23 cellular contexts compared by ENCODE assay signal in genomic region chr14:104520620-104521410, GRCh38. TPM values are rescaled to one million over a fixed set of nuclear protein-coding genes. Genes with fewer than 3 reads are reported as not detected.
DNase-seq lines count a peak whose midpoint lies in the region; ATAC-seq, FAIRE-seq and TF ChIP-seq lines count a peak whose summit lies in the region.
"Had no signal": no experiment of that assay in that cellular context is flagged by ENCODE, and none has a peak within 500 bp of the region (broad histone marks: within the 10 kb centered on the region; RNA-seq: fewer than 3 reads in every experiment).

No MANE protein-coding gene starts in this region.

- H3K4me1 Mint-ChIP-seq in activated CD8-positive, alpha-beta memory T cell treated with anti-CD3 and anti-CD28 coated beads, Interleukin-2, amount 10 ng/mL, durations not matched to agents 7 days and 5 days = no peaks in the 10 kb centered on the region
- H3K4me1 Mint-ChIP-seq: CD14-positive monocyte; CD4-positive, alpha-beta memory T cell had no signal

- CTCF ChIA-PET in activated CD8-positive, alpha-beta memory T cell treated with anti-CD3 and anti-CD28 coated beads, Interleukin-2, amount 10 ng/mL, durations not matched to agents 7 days and 5 days (lab: Charles Lee) = no interaction called here
- CTCF ChIA-PET in A673 (lab: Charles Lee) = no interaction called here

- H3K9me3 ChIP-seq in A673 (ENCODE audit: low read depth, low read length, poor library complexity, severe bottlenecking) = no peaks in the 10 kb centered on the region

- peak; percentile 38 for DNase-seq in activated CD8-positive, alpha-beta memory T cell treated with anti-CD3 and anti-CD28 coated beads for 24 hours
- DNase-seq in activated CD8-positive, alpha-beta memory T cell treated with anti-CD3 and anti-CD28 coated beads, Interleukin-2, amount 10 ng/mL, durations not matched to agents 7 days and 5 days = no peak
- DNase-seq in H7 (peak; percentile 8), left lobe of liver (ENCODE audit: low spot score) (peak; percentile 21), sciatic nerve (ENCODE audit: low spot score) (peak; percentile 28), A673 (ENCODE audit: low spot score) (no peak), GM12891 (ENCODE audit: insufficient read length, low spot score) (no peak)
- DNase-seq: CD4-positive, alpha-beta memory T cell; DMS153; DMS79; GDM1; GM23248; HCEC 1CT had no signal

- H3K4me3 Mint-ChIP-seq in activated CD8-positive, alpha-beta memory T cell treated with anti-CD3 and anti-CD28 coated beads, Interleukin-2, amount 10 ng/mL, durations not matched to agents 7 days and 5 days = no peak overlapping the region
- H3K4me3 Mint-ChIP-seq: CD14-positive monocyte; CD4-positive, alpha-beta memory T cell had no signal

- no peaks in the 10 kb centered on the region for H3K27me3 Mint-ChIP-seq in activated CD8-positive, alpha-beta memory T cell treated with anti-CD3 and anti-CD28 coated beads, Interleukin-2, amount 10 ng/mL, durations not matched to agents 7 days and 5 days

- no peak for TF ChIP-seq CTCF in A673 (conservative IDR thresholded peaks at IDR 0.05; ENCODE audit: low read depth, low read length)

- H3K4me3 ChIP-seq in H7 (ENCODE audit: insufficient read depth, low read depth, low read length) = no peak overlapping the region
- no peak overlapping the region for H3K4me3 ChIP-seq in A673 (ENCODE audit: low read depth, low read length, poor library complexity, severe bottlenecking)
- H3K4me3 ChIP-seq: A549, BLaER1, GM23248 had no signal

- no peak for TF ChIP-seq POLR2A in GM12891 (IDR thresholded peaks at IDR 0.05; ENCODE audit: low read depth, low read length)

- no peak overlapping the region for H3K27ac Mint-ChIP-seq in activated CD8-positive, alpha-beta memory T cell treated with anti-CD3 and anti-CD28 coated beads, Interleukin-2, amount 10 ng/mL, durations not matched to agents 7 days and 5 days
- H3K27ac Mint-ChIP-seq: CD14-positive monocyte; CD4-positive, alpha-beta memory T cell had no signal

- H3K27ac ChIP-seq in A673 (ENCODE audit: low read depth, low read length, poor library complexity, severe bottlenecking) = no peak overlapping the region
- H3K27ac ChIP-seq: 22Rv1, A549, BLaER1, GM23248, HL-60 had no signal

- H3K27me3 ChIP-seq in H7 (ENCODE audit: control insufficient read depth, insufficient read depth, low read length) (no peaks in the 10 kb centered on the region), A673 (replicated peaks; ENCODE audit: insufficient read depth, low read depth, low read length, poor library complexity) (no peaks in the 10 kb centered on the region)
- H3K27me3 ChIP-seq: BLaER1 had no signal

- POLR2A ChIA-PET in A673 (lab: Charles Lee; ENCODE audit: low non-redundant PET) = no interaction called here

- intact Hi-C loops in sciatic nerve (cut with DNase I) = no loop called here
- intact Hi-C loops in A673 (cut with micrococcal nuclease; ENCODE audit: unreplicated experiment) = no loop called here

- no peak for FAIRE-seq in GM12891 (lab: Jason Lieb, UNC)
- FAIRE-seq: A549 had no signal

- BruUV-seq in A673 (replicated peaks; lab: Mats Ljungman, UMichigan) = no TSS peak

- H3K36me3 ChIP-seq in H7 (replicated peaks; ENCODE audit: control insufficient read depth, insufficient read depth, low read length) (no peaks in the 10 kb centered on the region), A673 (ENCODE audit: insufficient read depth, low read length, poor library complexity, severe bottlenecking) (no peaks in the 10 kb centered on the region)
- H3K36me3 ChIP-seq: BLaER1 had no signal

- peaks cover 2% of the 10 kb centered on the region for H3K9me3 Mint-ChIP-seq in activated CD8-positive, alpha-beta memory T cell treated with anti-CD3 and anti-CD28 coated beads, Interleukin-2, amount 10 ng/mL, durations not matched to agents 7 days and 5 days (ENCODE audit: low read depth)

- no peaks in the 10 kb centered on the region for H3K4me1 ChIP-seq in A673 (ENCODE audit: insufficient read depth, low read length, poor library complexity, severe bottlenecking)
- H3K4me1 ChIP-seq: A549 had no signal

- H3K36me3 Mint-ChIP-seq in activated CD8-positive, alpha-beta memory T cell treated with anti-CD3 and anti-CD28 coated beads, Interleukin-2, amount 10 ng/mL, durations not matched to agents 7 days and 5 days = no peaks in the 10 kb centered on the region
- H3K36me3 Mint-ChIP-seq: CD14-positive monocyte had no signal

- ATAC-seq in activated CD8-positive, alpha-beta memory T cell treated with anti-CD3 and anti-CD28 coated beads, Interleukin-2, amount 10 ng/mL, durations not matched to agents 7 days and 5 days = no peak
- ATAC-seq in left lobe of liver (no peak), sciatic nerve (no peak), HG02870 (IDR thresholded peaks at IDR 0.05; ENCODE audit: unreplicated experiment) (no peak)
- ATAC-seq: A549 had no signal

TF ChIP-seq in GM12891, 5 proteins besides CTCF, POLR2A, EP300 and RAD21:
- TF ChIP-seq SPI1 (IDR thresholded peaks at IDR 0.05; ENCODE audit: low read depth, low read length) (no peak), POLR2AphosphoS5 (IDR thresholded peaks at IDR 0.05; ENCODE audit: low read depth, low read length) (no peak), TAF1 (IDR thresholded peaks at IDR 0.05; ENCODE audit: low read depth, low read length) (no peak), POU2F2 (IDR thresholded peaks at IDR 0.05; ENCODE audit: low read depth, low read length) (no peak), PAX5 (IDR thresholded peaks at IDR 0.05; ENCODE audit: insufficient read depth, low read length, severe bottlenecking) (no peak)

RNA-seq across cellular contexts. Expression of gene C14orf180, which starts 58.7 kb away (rescaled TPM):
- total RNA-seq in activated CD8-positive, alpha-beta memory T cell treated with anti-CD3 and anti-CD28 coated beads, Interleukin-2, amount 10 ng/mL, durations not matched to agents 7 days and 5 days = not detected
- not detected in 2 replicates for total RNA-seq in H7 (2014; rRNA removed; shearing (Covaris generic))
- total RNA-seq in left lobe of liver = 2.4 TPM
- 4.7 TPM for total RNA-seq in sciatic nerve
- not detected in 2 replicates for total RNA-seq in A673 (2021)
- not detected for polyA plus RNA-seq in GM12891 (2012; ENCODE audit: low read depth, missing spikeins)
- total RNA-seq: CD4-positive, alpha-beta memory T cell; Daoy; GM23248; H4; HT1080 had no signal
- polyA plus RNA-seq: A549; AG04450; CD14-positive monocyte; CD4-positive, alpha-beta memory T cell; GM23248 had no signal

Comparison
In these comparisons a context has a peak if more than half of its experiments do, and no peak if none do; other contexts are left out.
1. DNase-seq: peak in activated CD8-positive, alpha-beta memory T cell treated with anti-CD3 and anti-CD28 coated beads for 24 hours (single experiment), H7 (single experiment), left lobe of liver (single experiment) and sciatic nerve (single experiment); none in activated CD8-positive, alpha-beta memory T cell treated with anti-CD3 and anti-CD28 coated beads, Interleukin-2, amount 10 ng/mL, durations not matched to agents 7 days and 5 days (single experiment), A673 (single experiment) and GM12891 (single experiment).